Comparison of ENCODE assay signal across 34 cellular contexts in the genomic region with DNA sequence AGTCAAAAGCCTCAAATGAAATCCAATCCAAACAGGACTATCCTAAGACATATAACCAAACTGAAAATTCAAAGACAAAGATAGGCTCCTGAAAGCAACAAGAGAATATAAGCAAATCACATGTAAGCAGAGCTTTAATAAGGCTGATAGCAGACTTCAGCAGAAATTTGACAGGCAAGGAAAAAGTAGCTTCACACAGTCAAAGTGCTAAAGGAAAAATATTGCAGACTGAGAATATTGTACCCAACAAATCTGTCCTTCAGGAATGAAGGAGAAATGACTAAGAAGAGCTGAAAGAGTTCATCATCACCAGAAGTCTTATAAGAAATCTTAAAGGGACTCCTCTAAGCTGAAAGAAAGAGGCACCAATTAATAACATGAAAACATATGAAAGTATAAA.
"Had no signal": no experiment of that assay in that cellular context is flagged by ENCODE, and none has a peak within 500 bp of the region (broad histone marks: within the 10 kb centered on the region; RNA-seq: fewer than 3 reads in every experiment).

No MANE protein-coding gene starts in this region.

- H3K4me3 ChIP-seq: MG63 had no signal

- H3K36me3 ChIP-seq: MG63 had no signal

- DNase-seq: Karpas-422, Kasumi-1, MG63, MM.1S, MV-4-11, NCI-H1092, NCI-H1092 treated with DMSO at 0.1 percent for 48 hours, NCI-H1105, NCI-H1105 treated with DMSO at 0.1 percent for 48 hours, NCI-H1417, NCI-H1417 treated with DMSO at 0.1 percent for 48 hours, NCI-H1436, NCI-H1436 treated with DMSO at 0.1 percent for 48 hours, NCI-H146, NCI-H1694, NCI-H1694 treated with DMSO at 0.1 percent for 48 hours, NCI-H187, NCI-H187 treated with DMSO at 0.1 percent for 48 hours, NCI-H1930, NCI-H2029, NCI-H2029 treated with DMSO at 0.1 percent for 48 hours, NCI-H2081, NCI-H2081 treated with DMSO at 0.1 percent for 48 hours, NCI-H2107, NCI-H2171, NCI-H2171 treated with DMSO at 0.1 percent for 48 hours, NCI-H2227 treated with DMSO at 0.1 percent for 48 hours, NCI-H226, NCI-H345, NCI-H446, NCI-H446 treated with DMSO at 0.1 percent for 48 hours, NCI-H510A, NCI-H510A treated with DMSO at 0.1 percent for 48 hours, NCI-H524 had no signal

- H3K27me3 ChIP-seq: MG63 had no signal
